In the genomic region with DNA sequence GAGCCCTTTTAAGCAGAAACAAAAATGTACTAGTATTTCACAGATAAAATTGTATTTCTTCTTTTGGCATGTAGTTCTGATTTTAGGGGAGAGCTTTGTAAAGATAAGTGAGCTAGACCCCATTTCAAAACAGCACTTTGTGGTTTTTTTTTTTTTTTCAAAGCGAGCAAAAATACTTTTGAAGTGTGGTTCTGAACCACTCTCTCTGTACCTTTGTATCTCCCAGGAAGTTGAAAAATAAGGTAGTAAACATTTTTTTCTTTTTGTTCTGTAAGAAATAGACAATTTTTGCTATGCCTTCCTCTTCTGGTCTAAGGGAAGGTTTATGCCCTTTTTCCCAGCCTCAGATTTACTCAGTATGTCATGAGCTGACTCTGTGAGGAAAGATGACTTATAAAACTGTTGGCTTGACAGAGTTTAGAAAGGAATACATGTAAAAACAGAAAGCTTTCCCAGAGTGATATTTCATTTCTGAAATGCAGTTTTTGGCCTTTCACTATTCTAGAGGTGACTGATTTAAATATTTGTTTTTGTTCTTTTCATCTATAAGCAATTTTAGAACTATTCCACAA, we compare ENCODE assay signal across 18 cellular contexts. TPM values are rescaled to one million over a fixed set of nuclear protein-coding genes. Genes with fewer than 3 reads are reported as not detected.
A peak's percentile ranks its signal among the peaks of the same experiment; 100 is the strongest.
DNase-seq lines count a peak whose midpoint lies in the region; ATAC-seq lines count a peak whose summit lies in the region.
"Had no signal": no experiment of that assay in that cellular context is flagged by ENCODE, and none has a peak within 500 bp of the region (broad histone marks: within the 10 kb centered on the region; RNA-seq: fewer than 3 reads in every experiment).

No MANE protein-coding gene starts in this region.

- peaks cover 51% of the 10 kb centered on the region for H3K36me3 ChIP-seq in SK-N-MC (ENCODE audit: insufficient read depth, low read length)

- no peaks in the 10 kb centered on the region for H3K27me3 Mint-ChIP-seq in activated naive CD4-positive, alpha-beta T cell treated with anti-CD3 and anti-CD28 coated beads, Interleukin-2, amount 50 U/mL, for 24 hours
- no peaks in the 10 kb centered on the region for H3K27me3 Mint-ChIP-seq in activated naive CD8-positive, alpha-beta T cell treated with anti-CD3 and anti-CD28 coated beads, Interleukin-2, amount 10 ng/mL, durations not matched to agents 7 days and 5 days
- no peaks in the 10 kb centered on the region for H3K27me3 Mint-ChIP-seq in stimulated activated naive CD8-positive, alpha-beta T cell treated with anti-CD3 and anti-CD28 coated beads, Interleukin-15, amount 100 ng/mL, for 72 hours

- peak overlapping the region; percentile 65 for H3K4me3 Mint-ChIP-seq in activated naive CD4-positive, alpha-beta T cell treated with anti-CD3 and anti-CD28 coated beads, Interleukin-2, amount 50 U/mL, for 24 hours
- peak overlapping the region; percentile 72 for H3K4me3 Mint-ChIP-seq in activated naive CD8-positive, alpha-beta T cell treated with anti-CD3 and anti-CD28 coated beads, Interleukin-2, amount 10 ng/mL, durations not matched to agents 7 days and 5 days
- peak overlapping the region; percentile 44 to 66 for H3K4me3 Mint-ChIP-seq in stimulated activated naive CD8-positive, alpha-beta T cell treated with anti-CD3 and anti-CD28 coated beads, Interleukin-15, amount 100 ng/mL, for 72 hours

- no peak for DNase-seq in activated naive CD4-positive, alpha-beta T cell treated with anti-CD3 and anti-CD28 coated beads, Interleukin-2, amount 50 U/mL, for 16 hours
- DNase-seq in SK-N-MC (ENCODE audit: low read depth, low spot score) (no peak), D341Med (ENCODE audit: low spot score) (no peak)
- no peak for DNase-seq in activated naive CD8-positive, alpha-beta T cell treated with anti-CD3 and anti-CD28 coated beads, Interleukin-2, amount 10 ng/mL, durations not matched to agents 7 days and 5 days
- DNase-seq in stimulated activated naive CD8-positive, alpha-beta T cell treated with anti-CD3 and anti-CD28 coated beads, Interleukin-15, amount 100 ng/mL, for 72 hours = no peak
- DNase-seq: anterior cingulate cortex; COR-L47; erythroblast; lower lobe of right lung; NCI-H1105 treated with DMSO at 0.1 percent for 48 hours; NCI-H2081 treated with DMSO at 0.1 percent for 48 hours; NCI-H446; SK-N-SH; stimulated activated naive CD4-positive, alpha-beta T cell treated with Interleukin-2 at 50 U/mL for 16 hours; transverse colon had no signal

- peaks cover 22% of the 10 kb centered on the region for H3K36me3 Mint-ChIP-seq in activated naive CD4-positive, alpha-beta T cell treated with anti-CD3 and anti-CD28 coated beads, Interleukin-2, amount 50 U/mL, for 24 hours
- H3K36me3 Mint-ChIP-seq in activated naive CD8-positive, alpha-beta T cell treated with anti-CD3 and anti-CD28 coated beads, Interleukin-2, amount 10 ng/mL, durations not matched to agents 7 days and 5 days = peaks cover 47% of the 10 kb centered on the region

- peak overlapping the region; percentile 34; the same call in 1 of the 2 replicates for H3K27ac ChIP-seq in SK-N-MC
- H3K27ac ChIP-seq: lower lobe of right lung had no signal

- no peak overlapping the region for H3K9ac ChIP-seq in SK-N-MC (ENCODE audit: insufficient read length)
- H3K9ac ChIP-seq: SK-N-SH had no signal

- no peaks in the 10 kb centered on the region for H3K9me3 Mint-ChIP-seq in activated naive CD4-positive, alpha-beta T cell treated with anti-CD3 and anti-CD28 coated beads, Interleukin-2, amount 50 U/mL, for 24 hours
- peaks cover 2% of the 10 kb centered on the region for H3K9me3 Mint-ChIP-seq in activated naive CD8-positive, alpha-beta T cell treated with anti-CD3 and anti-CD28 coated beads, Interleukin-2, amount 10 ng/mL, durations not matched to agents 7 days and 5 days
- H3K9me3 Mint-ChIP-seq in stimulated activated naive CD8-positive, alpha-beta T cell treated with anti-CD3 and anti-CD28 coated beads, Interleukin-15, amount 100 ng/mL, for 72 hours = peaks cover 0 to 5% of the 10 kb centered on the region in 2 donors

- peak overlapping the region; percentile 94 for H3K27ac Mint-ChIP-seq in activated naive CD4-positive, alpha-beta T cell treated with anti-CD3 and anti-CD28 coated beads, Interleukin-2, amount 50 U/mL, for 24 hours
- H3K27ac Mint-ChIP-seq in activated naive CD8-positive, alpha-beta T cell treated with anti-CD3 and anti-CD28 coated beads, Interleukin-2, amount 10 ng/mL, durations not matched to agents 7 days and 5 days = peak overlapping the region; percentile 87
- peak overlapping the region; percentile 59 to 86 for H3K27ac Mint-ChIP-seq in stimulated activated naive CD8-positive, alpha-beta T cell treated with anti-CD3 and anti-CD28 coated beads, Interleukin-15, amount 100 ng/mL, for 72 hours

- H3K9me3 ChIP-seq in SK-N-MC (ENCODE audit: low read depth, low read length) = peaks cover 4% of the 10 kb centered on the region; the same call in 1 of the 2 replicates
- H3K9me3 ChIP-seq: transverse colon had no signal

- ATAC-seq in activated naive CD8-positive, alpha-beta T cell treated with anti-CD3 and anti-CD28 coated beads, Interleukin-2, amount 10 ng/mL, durations not matched to agents 7 days and 5 days (ENCODE audit: low read depth) = peak; percentile 61
- no peak for ATAC-seq in stimulated activated naive CD8-positive, alpha-beta T cell treated with anti-CD3 and anti-CD28 coated beads, Interleukin-15, amount 100 ng/mL, for 72 hours
- ATAC-seq in HG03095 (IDR thresholded peaks at IDR 0.05; ENCODE audit: unreplicated experiment) (no peak), GM18511 (IDR thresholded peaks at IDR 0.05; ENCODE audit: unreplicated experiment) (no peak)
- ATAC-seq: lower lobe of right lung had no signal

- H3K4me3 ChIP-seq in SK-N-MC = no peak overlapping the region
- H3K4me3 ChIP-seq: lower lobe of right lung, transverse colon had no signal

- peaks cover 85% of the 10 kb centered on the region for H3K4me1 Mint-ChIP-seq in activated naive CD4-positive, alpha-beta T cell treated with anti-CD3 and anti-CD28 coated beads, Interleukin-2, amount 50 U/mL, for 24 hours
- peaks cover 50% of the 10 kb centered on the region for H3K4me1 Mint-ChIP-seq in activated naive CD8-positive, alpha-beta T cell treated with anti-CD3 and anti-CD28 coated beads, Interleukin-2, amount 10 ng/mL, durations not matched to agents 7 days and 5 days
- peaks cover 70% of the 10 kb centered on the region for H3K4me1 Mint-ChIP-seq in stimulated activated naive CD8-positive, alpha-beta T cell treated with anti-CD3 and anti-CD28 coated beads, Interleukin-15, amount 100 ng/mL, for 72 hours

- POLR2A ChIA-PET in activated naive CD8-positive, alpha-beta T cell treated with anti-CD3 and anti-CD28 coated beads, Interleukin-2, amount 10 ng/mL, durations not matched to agents 7 days and 5 days (lab: Charles Lee) = interaction anchor here (0.6 to 3.9 kb wide), 2 partner anchors 12 to 128 kb away, joined by 3 to 18 read pairs; partner anchors contain the start of gene ERCC6L2

RNA-seq across cellular contexts. Expression of gene ERCC6L2, which starts 12.5 kb away (rescaled TPM):
- 10 to 100 TPM; 42.3 to 42.5 TPM for total RNA-seq in activated naive CD8-positive, alpha-beta T cell treated with anti-CD3 and anti-CD28 coated beads, Interleukin-2, amount 10 ng/mL, durations not matched to agents 7 days and 5 days
